In the genomic region with DNA sequence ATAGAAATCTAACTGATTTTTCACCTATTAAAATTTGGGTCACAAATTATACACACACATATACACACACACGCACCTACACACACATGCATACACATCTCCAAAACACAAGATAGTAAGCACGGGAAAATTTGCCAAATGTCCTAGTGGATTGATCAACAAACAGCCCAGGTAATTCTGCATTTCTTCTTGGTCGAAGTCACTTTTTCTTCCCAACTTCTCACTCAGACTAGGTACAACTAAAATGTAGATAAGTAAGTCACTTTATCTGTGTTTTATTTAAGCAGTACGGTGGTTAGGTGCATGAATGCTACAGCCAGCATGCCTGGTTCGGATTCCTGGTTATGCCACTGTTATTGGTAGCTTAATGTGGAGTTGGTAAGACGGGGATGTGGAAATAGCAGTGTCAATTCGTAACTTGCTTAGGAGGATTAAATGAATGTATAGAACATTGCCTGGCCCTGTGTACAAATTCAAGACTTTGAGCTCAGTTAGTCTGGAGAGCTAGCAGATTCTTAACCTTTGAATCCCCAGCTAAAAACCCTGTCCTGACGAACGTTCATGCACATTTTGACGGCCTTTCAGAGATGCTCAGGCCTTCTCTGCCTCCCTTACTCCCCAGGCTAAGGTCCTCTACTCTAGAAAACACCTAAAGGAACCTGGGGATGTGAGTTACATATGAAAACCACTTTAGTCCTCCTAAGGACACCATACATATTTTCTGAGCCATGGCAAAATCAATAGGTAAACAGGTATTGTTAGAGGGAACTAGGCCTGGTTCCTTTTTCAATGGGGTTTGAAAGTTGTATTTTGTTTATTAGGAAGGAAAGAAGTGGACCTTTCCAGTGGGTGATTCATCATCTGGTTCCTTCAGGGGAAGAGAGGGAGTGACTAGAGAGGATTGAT, we compare ENCODE assay signal across 1 cellular context.
TF ChIP-seq lines count a peak whose summit lies in the region.

No MANE protein-coding gene starts in this region.

TF ChIP-seq in IMR-90, 13 proteins besides CTCF, POLR2A, EP300 and RAD21:
- TF ChIP-seq CEBPB (IDR thresholded peaks at IDR 0.05; ENCODE audit: low read depth, low read length): no peak
- TF ChIP-seq CHD1 (IDR thresholded peaks at IDR 0.05; ENCODE audit: low read depth, low read length): no peak
- no peak for TF ChIP-seq RFX5 (IDR thresholded peaks at IDR 0.05; ENCODE audit: low read depth, low read length)
- TF ChIP-seq RCOR1 (IDR thresholded peaks at IDR 0.05; ENCODE audit: insufficient replicate concordance, low read length): no peak
- no peak for TF ChIP-seq MAZ (IDR thresholded peaks at IDR 0.05; ENCODE audit: borderline replicate concordance, low read depth, low read length)
- TF ChIP-seq MXI1 (IDR thresholded peaks at IDR 0.05; ENCODE audit: borderline replicate concordance, low read depth, low read length): no peak
TF ChIP-seq in IMR-90: peak in this region for 0.
